8 cellular contexts compared by ENCODE assay signal in the genomic region with DNA sequence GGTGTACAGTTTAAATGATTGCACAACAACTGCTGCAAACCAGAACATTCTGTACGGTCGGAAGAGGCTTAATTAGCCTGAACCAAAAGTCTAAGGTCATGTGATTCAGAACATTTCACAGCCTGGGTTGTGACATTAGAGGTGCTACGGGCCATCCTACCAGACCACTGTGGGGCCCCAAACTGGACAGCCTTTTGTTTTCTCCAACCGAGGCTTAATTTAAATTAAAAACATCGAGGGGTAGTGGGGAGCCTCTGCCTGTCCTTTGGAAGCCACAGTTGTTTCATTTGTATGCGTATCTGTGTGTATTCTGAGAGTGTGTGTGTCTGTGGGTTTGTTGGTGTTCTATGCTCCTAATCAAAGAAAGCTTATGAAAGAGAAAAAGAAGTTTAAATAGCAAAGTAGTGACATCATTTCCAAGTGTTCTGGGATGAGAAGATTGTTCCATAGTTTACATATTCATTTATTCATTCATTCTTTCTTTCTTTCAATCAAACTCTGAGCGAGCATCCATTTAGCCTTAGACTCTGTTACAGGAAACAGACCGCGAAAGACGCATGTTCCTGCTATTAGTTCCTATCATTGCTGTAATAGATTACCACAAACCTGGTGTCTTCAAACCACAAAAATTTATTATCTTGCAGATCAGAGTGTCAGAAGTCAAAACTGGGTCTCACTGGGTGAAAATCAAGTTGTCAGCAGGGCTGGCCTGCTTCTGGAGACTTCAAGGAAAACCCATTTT.
DNase-seq lines count a peak whose midpoint lies in the region; ATAC-seq and TF ChIP-seq lines count a peak whose summit lies in the region.

No MANE protein-coding gene starts in this region.

- no peak for TF ChIP-seq CTCF in chondrocyte (IDR thresholded peaks at IDR 0.05)
- no peak for TF ChIP-seq CTCF in GM23338 (conservative IDR thresholded peaks at IDR 0.05; ENCODE audit: low read depth in 2 of 2)

- H3K27me3 Mint-ChIP-seq in chondrocyte (ENCODE audit: low read depth) (no peaks in the 10 kb centered on the region), GM23338 (ENCODE audit: insufficient read depth, low read depth, poor library complexity) (no peaks in the 10 kb centered on the region)
- H3K27me3 Mint-ChIP-seq in naive thymus-derived CD4-positive, alpha-beta T cell: no peaks in the 10 kb centered on the region

- no peaks in the 10 kb centered on the region for H3K27me3 ChIP-seq in naive thymus-derived CD4-positive, alpha-beta T cell (ENCODE audit: control insufficient read depth in 2 of 2, insufficient read depth in 2 of 2, low read length in 2 of 2)
- H3K27me3 ChIP-seq in GM23338 (ENCODE audit: insufficient read depth): no peaks in the 10 kb centered on the region

- H3K9me3 Mint-ChIP-seq in chondrocyte (ENCODE audit: low read depth) (no peaks in the 10 kb centered on the region), GM23338 (no peaks in the 10 kb centered on the region; the same call in 2 of the 3 replicates)
- peaks cover 0 to 6% (median 0%) of the 10 kb centered on the region in 11 donors for H3K9me3 Mint-ChIP-seq in naive thymus-derived CD4-positive, alpha-beta T cell

- H3K4me1 ChIP-seq in naive thymus-derived CD4-positive, alpha-beta T cell (ENCODE audit: control insufficient read depth in 2 of 2, insufficient read depth in 2 of 2, low read length in 2 of 2): peaks cover 31 to 37% of the 10 kb centered on the region in 2 donors
- H3K4me1 ChIP-seq in GM23338 (ENCODE audit: insufficient read depth): peaks cover 8% of the 10 kb centered on the region

- DNase-seq in stimulated activated CD4-positive, alpha-beta T cell treated with anti-CD3 and anti-CD28 coated beads, Interleukin-12 subunit alpha, Interleukin-12 subunit beta, amount 100 ng/mL, for 48 hours (ENCODE audit: low read depth in 2 of 3, low spot score in 1 of 3): peak in 2 of 3 donors; percentile 23 to 25
- DNase-seq in stimulated activated CD4-positive, alpha-beta T cell treated with anti-CD3 and anti-CD28 coated beads, Interleukin-4, amount 100 ng/mL, for 1 hour: no peak
- no peak for DNase-seq in chondrocyte (ENCODE audit: low spot score)
- peak in 7 of 9 donors; percentile 61 to 86 (median 77) for DNase-seq in naive thymus-derived CD4-positive, alpha-beta T cell
- no peak for DNase-seq in GM23338 (ENCODE audit: low spot score)
- no peak for DNase-seq in NCI-H524 (lab: John Stamatoyannopoulos, UW)
- no peak for DNase-seq in GM19238 (ENCODE audit: insufficient read length, low spot score)

- peak overlapping the region; percentile 59 for H3K27ac ChIP-seq in naive thymus-derived CD4-positive, alpha-beta T cell (ENCODE audit: low read depth, low read length)
- H3K27ac ChIP-seq in GM23338 (ENCODE audit: low read depth): no peak overlapping the region

- H3K79me2 ChIP-seq in GM23338 (replicated peaks; ENCODE audit: insufficient read depth): no peaks in the 10 kb centered on the region

- no peak overlapping the region for H3K4me2 ChIP-seq in GM23338

- H3K4me3 Mint-ChIP-seq in chondrocyte (ENCODE audit: unreplicated experiment): no peak overlapping the region
- H3K4me3 Mint-ChIP-seq in naive thymus-derived CD4-positive, alpha-beta T cell: peak overlapping the region; percentile 32 to 73 (median 66)
- no peak overlapping the region for H3K4me3 Mint-ChIP-seq in GM23338

- no peaks in the 10 kb centered on the region for H3F3A ChIP-seq in GM23338 (replicated peaks; ENCODE audit: low read depth)

- no peaks in the 10 kb centered on the region for H3K36me3 ChIP-seq in naive thymus-derived CD4-positive, alpha-beta T cell (ENCODE audit: control insufficient read depth in 2 of 3, insufficient read depth in 3 of 3, low read length in 3 of 3)
- H3K36me3 ChIP-seq in GM23338 (ENCODE audit: insufficient read depth): no peaks in the 10 kb centered on the region

- CTCF ChIA-PET in naive thymus-derived CD4-positive, alpha-beta T cell (lab: Charles Lee): interaction anchor here (1.5 kb wide), 1 partner anchor 14 kb away, joined by 3 read pairs; no protein-coding TSS in a partner anchor

- peak overlapping the region; percentile 27 for H3K4me3 ChIP-seq in naive thymus-derived CD4-positive, alpha-beta T cell (ENCODE audit: low read length)
- H3K4me3 ChIP-seq in GM23338: no peak overlapping the region

- H3K36me3 Mint-ChIP-seq in chondrocyte (ENCODE audit: low read depth) (no peaks in the 10 kb centered on the region), GM23338 (ENCODE audit: low read depth) (no peaks in the 10 kb centered on the region)
- peaks cover 0 to 13% (median 0%) of the 10 kb centered on the region in 5 donors for H3K36me3 Mint-ChIP-seq in naive thymus-derived CD4-positive, alpha-beta T cell

- H3K9me3 ChIP-seq in naive thymus-derived CD4-positive, alpha-beta T cell (ENCODE audit: control insufficient read depth in 2 of 3, low read length in 3 of 3): no peaks in the 10 kb centered on the region

- H3K27ac Mint-ChIP-seq in chondrocyte (ENCODE audit: unreplicated experiment) (peak overlapping the region; percentile 52), GM23338 (no peak overlapping the region)
- peak overlapping the region; percentile 74 to 96 (median 90) for H3K27ac Mint-ChIP-seq in naive thymus-derived CD4-positive, alpha-beta T cell

- H3K4me1 Mint-ChIP-seq in chondrocyte (ENCODE audit: low read depth): peaks cover 28% of the 10 kb centered on the region
- peaks cover 22 to 70% (median 49%) of the 10 kb centered on the region in 7 donors for H3K4me1 Mint-ChIP-seq in naive thymus-derived CD4-positive, alpha-beta T cell
- peaks cover 18% of the 10 kb centered on the region for H3K4me1 Mint-ChIP-seq in GM23338

- POLR2A ChIA-PET in naive thymus-derived CD4-positive, alpha-beta T cell (lab: Charles Lee): interaction anchor here (0.7 to 3.5 kb wide), 5 partner anchors 15 to 390 kb away, joined by 3 to 27 read pairs (median 4); no protein-coding TSS in a partner anchor

- ATAC-seq in naive thymus-derived CD4-positive, alpha-beta T cell: peak; percentile 88
- no peak for ATAC-seq in HG02798 (IDR thresholded peaks at IDR 0.05; ENCODE audit: poor library complexity, unreplicated experiment)
- ATAC-seq in GM23338: no peak

- no peaks in the 10 kb centered on the region for H3K9me2 ChIP-seq in GM23338 (ENCODE audit: insufficient read depth)

- intact Hi-C loops in naive thymus-derived CD4-positive, alpha-beta T cell (cut with micrococcal nuclease): loop anchor here (1.0 to 2.0 kb wide), 3 partner anchors 15 to 168 kb away; no protein-coding TSS in a partner anchor

- H2AFZ ChIP-seq in GM23338: no peak overlapping the region

- H4K20me1 ChIP-seq in GM23338 (replicated peaks; ENCODE audit: insufficient read depth): 0 out of 2 replicates have a peak, but pooled peaks cover 3% of the 10 kb centered on the region

TF ChIP-seq in GM23338, 12 proteins besides CTCF, POLR2A, EP300 and RAD21 (continues in another document):
- TF ChIP-seq ZNF114 (CRISPR knock-in tag; IDR thresholded peaks at IDR 0.05): no peak
- no peak for TF ChIP-seq STAT1 (IDR thresholded peaks at IDR 0.05; ENCODE audit: unreplicated experiment)
- no peak for TF ChIP-seq EZH2phosphoT487 (IDR thresholded peaks at IDR 0.05; ENCODE audit: unreplicated experiment)
- TF ChIP-seq JUNB (IDR thresholded peaks at IDR 0.05; ENCODE audit: unreplicated experiment): no peak

Comparison
In these comparisons a context has a peak if more than half of its experiments do, and no peak if none do; other contexts are left out.
1. DNase-seq: peak in stimulated activated CD4-positive, alpha-beta T cell treated with anti-CD3 and anti-CD28 coated beads, Interleukin-12 subunit alpha, Interleukin-12 subunit beta, amount 100 ng/mL, for 48 hours (2 of 3) and naive thymus-derived CD4-positive, alpha-beta T cell (7 of 9); none in stimulated activated CD4-positive, alpha-beta T cell treated with anti-CD3 and anti-CD28 coated beads, Interleukin-4, amount 100 ng/mL, for 1 hour (single experiment), chondrocyte (single experiment), GM23338 (single experiment), NCI-H524 (0 of 2) and GM19238 (single experiment).
2. H3K4me3 Mint-ChIP-seq: peak in naive thymus-derived CD4-positive, alpha-beta T cell (10 of 10); none in chondrocyte (single experiment) and GM23338 (single experiment).